In genomic region chr4:39133623-39134022, GRCh38 we compare ENCODE assay signal across 22 cellular contexts.
"Had no signal": no experiment of that assay in that cellular context is flagged by ENCODE, and none has a peak within 500 bp of the region (broad histone marks: within the 10 kb centered on the region; RNA-seq: fewer than 3 reads in every experiment).

No MANE protein-coding gene starts in this region.

- H3K4me3 ChIP-seq: SJSA1, SK-N-MC had no signal

- DNase-seq: Kasumi-1, KG1, MM.1S, NCI-H1436, NCI-H187, NCI-H2029, NCI-H2081 treated with DMSO at 0.1 percent for 48 hours, NCI-H2171, NCI-H226, NCI-H446, NCI-H510A, NCI-H524 treated with DMSO at 0.1 percent for 48 hours, NCI-H69, NCI-H774, Right ventricle myocardium superior, RPMI8226, SIG-M5 had no signal

- H3K27ac ChIP-seq: HL-60, SJSA1, SK-N-MC had no signal

- H3K9me3 ChIP-seq: SJSA1 had no signal

- FAIRE-seq: HTR-8/SVneo, RCC 7860 had no signal

- H3K27me3 ChIP-seq: SJSA1 had no signal

- H3K36me3 ChIP-seq: SJSA1 had no signal
